ENCODE assay signal across 1 cellular context in the genomic region with DNA sequence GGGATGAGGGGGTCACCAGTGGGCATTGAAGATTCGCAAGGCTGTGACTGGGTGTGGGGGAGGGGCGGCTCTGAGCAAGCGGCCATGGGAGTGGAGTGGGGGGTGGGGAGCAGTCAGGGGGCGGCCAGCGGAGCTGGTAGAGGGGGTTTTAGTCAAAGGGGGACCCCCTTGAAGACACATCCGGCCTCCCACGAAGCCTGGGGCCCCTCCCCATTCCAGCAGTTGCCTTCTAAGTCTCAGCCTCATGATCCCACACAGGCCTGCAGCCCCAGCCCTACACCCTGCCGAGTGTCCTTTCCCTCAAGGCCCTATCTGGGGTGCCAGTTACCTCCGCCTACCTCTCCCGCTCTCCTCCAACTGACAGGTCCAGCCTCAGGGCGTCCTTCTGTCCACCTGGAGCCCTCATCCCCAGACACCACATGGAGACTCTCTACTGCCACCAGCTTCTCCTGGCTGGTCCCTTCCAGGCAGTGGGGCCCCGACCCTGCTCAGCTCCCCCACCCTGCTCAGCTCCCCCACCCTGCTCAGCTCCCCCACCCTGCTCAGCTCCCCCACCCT.
TF ChIP-seq lines count a peak whose summit lies in the region.

No MANE protein-coding gene starts in this region.

TF ChIP-seq in GM23338, 12 proteins besides CTCF, POLR2A, EP300 and RAD21:
- TF ChIP-seq, protein P1, sequence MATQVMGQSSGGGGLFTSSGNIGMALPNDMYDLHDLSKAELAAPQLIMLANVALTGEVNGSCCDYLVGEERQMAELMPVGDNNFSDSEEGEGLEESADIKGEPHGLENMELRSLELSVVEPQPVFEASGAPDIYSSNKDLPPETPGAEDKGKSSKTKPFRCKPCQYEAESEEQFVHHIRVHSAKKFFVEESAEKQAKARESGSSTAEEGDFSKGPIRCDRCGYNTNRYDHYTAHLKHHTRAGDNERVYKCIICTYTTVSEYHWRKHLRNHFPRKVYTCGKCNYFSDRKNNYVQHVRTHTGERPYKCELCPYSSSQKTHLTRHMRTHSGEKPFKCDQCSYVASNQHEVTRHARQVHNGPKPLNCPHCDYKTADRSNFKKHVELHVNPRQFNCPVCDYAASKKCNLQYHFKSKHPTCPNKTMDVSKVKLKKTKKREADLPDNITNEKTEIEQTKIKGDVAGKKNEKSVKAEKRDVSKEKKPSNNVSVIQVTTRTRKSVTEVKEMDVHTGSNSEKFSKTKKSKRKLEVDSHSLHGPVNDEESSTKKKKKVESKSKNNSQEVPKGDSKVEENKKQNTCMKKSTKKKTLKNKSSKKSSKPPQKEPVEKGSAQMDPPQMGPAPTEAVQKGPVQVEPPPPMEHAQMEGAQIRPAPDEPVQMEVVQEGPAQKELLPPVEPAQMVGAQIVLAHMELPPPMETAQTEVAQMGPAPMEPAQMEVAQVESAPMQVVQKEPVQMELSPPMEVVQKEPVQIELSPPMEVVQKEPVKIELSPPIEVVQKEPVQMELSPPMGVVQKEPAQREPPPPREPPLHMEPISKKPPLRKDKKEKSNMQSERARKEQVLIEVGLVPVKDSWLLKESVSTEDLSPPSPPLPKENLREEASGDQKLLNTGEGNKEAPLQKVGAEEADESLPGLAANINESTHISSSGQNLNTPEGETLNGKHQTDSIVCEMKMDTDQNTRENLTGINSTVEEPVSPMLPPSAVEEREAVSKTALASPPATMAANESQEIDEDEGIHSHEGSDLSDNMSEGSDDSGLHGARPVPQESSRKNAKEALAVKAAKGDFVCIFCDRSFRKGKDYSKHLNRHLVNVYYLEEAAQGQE (IDR thresholded peaks at IDR 0.05; ENCODE audit: unreplicated experiment): no peak
- TF ChIP-seq NANOG (IDR thresholded peaks at IDR 0.05; ENCODE audit: borderline replicate concordance) (no peak), ZNF114 (CRISPR knock-in tag; IDR thresholded peaks at IDR 0.05) (no peak), EZH2 (IDR thresholded peaks at IDR 0.05; ENCODE audit: low read depth, unreplicated experiment) (no peak), ZNF331 (CRISPR knock-in tag; IDR thresholded peaks at IDR 0.05; ENCODE audit: low read depth) (no peak), EZH2phosphoT487 (IDR thresholded peaks at IDR 0.05; ENCODE audit: unreplicated experiment) (no peak), CREB1 (CRISPR knock-in tag; IDR thresholded peaks at IDR 0.05; ENCODE audit: low read depth) (no peak), JUNB (IDR thresholded peaks at IDR 0.05; ENCODE audit: unreplicated experiment) (no peak), STAT1 (IDR thresholded peaks at IDR 0.05; ENCODE audit: unreplicated experiment) (no peak), ZNF462 (CRISPR knock-in tag; IDR thresholded peaks at IDR 0.05) (no peak), POLR2AphosphoS5 (IDR thresholded peaks at IDR 0.05; ENCODE audit: low read depth) (no peak)
- TF ChIP-seq, protein P2, sequence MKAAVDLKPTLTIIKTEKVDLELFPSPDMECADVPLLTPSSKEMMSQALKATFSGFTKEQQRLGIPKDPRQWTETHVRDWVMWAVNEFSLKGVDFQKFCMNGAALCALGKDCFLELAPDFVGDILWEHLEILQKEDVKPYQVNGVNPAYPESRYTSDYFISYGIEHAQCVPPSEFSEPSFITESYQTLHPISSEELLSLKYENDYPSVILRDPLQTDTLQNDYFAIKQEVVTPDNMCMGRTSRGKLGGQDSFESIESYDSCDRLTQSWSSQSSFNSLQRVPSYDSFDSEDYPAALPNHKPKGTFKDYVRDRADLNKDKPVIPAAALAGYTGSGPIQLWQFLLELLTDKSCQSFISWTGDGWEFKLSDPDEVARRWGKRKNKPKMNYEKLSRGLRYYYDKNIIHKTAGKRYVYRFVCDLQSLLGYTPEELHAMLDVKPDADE (IDR thresholded peaks at IDR 0.05): no peak
